8 cellular contexts compared by ENCODE assay signal in the genomic region with DNA sequence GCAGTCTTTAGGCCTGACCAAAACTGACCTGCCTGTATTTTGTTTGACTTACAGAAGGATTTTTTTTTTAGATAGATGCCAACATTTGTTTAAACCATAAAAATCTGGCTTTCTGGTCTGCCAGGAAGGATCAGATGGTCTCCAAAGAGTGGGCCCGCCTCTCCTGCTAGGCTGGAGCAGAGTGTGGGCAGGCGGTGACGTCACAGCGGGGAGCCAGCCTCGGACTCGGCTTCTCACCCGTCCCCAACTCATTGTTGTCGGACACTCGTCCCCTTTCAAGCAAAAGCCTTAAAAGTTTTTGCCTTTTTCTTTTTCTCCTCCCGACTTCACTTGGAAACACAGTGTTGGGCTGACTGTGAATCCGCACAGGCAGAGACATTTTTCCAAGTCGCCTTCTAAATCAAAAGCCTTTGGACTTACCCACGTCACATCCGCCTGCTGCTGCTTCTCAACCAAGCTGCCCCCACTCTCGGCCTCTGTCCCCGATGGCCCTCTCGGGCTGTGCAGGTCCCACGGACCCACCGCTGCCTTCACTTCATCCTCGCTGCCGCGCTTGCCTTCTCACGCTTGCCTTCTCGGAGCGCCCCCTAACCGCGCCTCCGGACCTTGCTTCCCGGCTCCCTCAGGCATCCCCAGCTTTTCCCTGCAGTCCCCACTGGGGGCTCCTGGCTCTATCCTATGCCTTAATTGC. TPM values are rescaled to one million over a fixed set of nuclear protein-coding genes. Genes with fewer than 3 reads are reported as not detected.
DNase-seq lines count a peak whose midpoint lies in the region; TF ChIP-seq lines count a peak whose summit lies in the region.

No MANE protein-coding gene starts in this region.

- intact Hi-C loops in esophagus muscularis mucosa (cut with DNase I): no loop called here

- no peak for TF ChIP-seq EP300 in esophagus muscularis mucosa (IDR thresholded peaks at IDR 0.05)

- peak overlapping the region; percentile 47 to 58 (median 49) for H3K4me3 ChIP-seq in esophagus muscularis mucosa

- peak in 2 of 3 experiments; percentile 13 to 14 for TF ChIP-seq CTCF in esophagus muscularis mucosa (IDR thresholded peaks at IDR 0.05)

- TF ChIP-seq POLR2A in esophagus muscularis mucosa (IDR thresholded peaks at IDR 0.05; ENCODE audit: low read depth): no peak

- peaks cover 0 to 48% (median 11%) of the 10 kb centered on the region in 4 donors for H3K9me3 ChIP-seq in esophagus muscularis mucosa

- peaks cover 11 to 23% (median 16%) of the 10 kb centered on the region in 4 donors for H3K4me1 ChIP-seq in esophagus muscularis mucosa

- 28% methylated on average over 29 of the region's 29 CpGs for WGBS in esophagus muscularis mucosa

- DNase-seq in 8988T: peak; percentile 91
- DNase-seq in M059J (ENCODE audit: low read depth): peak; percentile 16
- DNase-seq in esophagus muscularis mucosa (ENCODE audit: extremely low spot score): no peak
- DNase-seq in myocyte (ENCODE audit: low read depth): peak; percentile 6
- no peak for DNase-seq in NCI-H1436 treated with DMSO at 0.1 percent for 48 hours (lab: John Stamatoyannopoulos, UW)
- no peak for DNase-seq in ureter (ENCODE audit: low spot score)
- no peak for DNase-seq in mesenteric fat pad (ENCODE audit: low spot score)
- DNase-seq in activated CD4-positive, alpha-beta T cell treated with anti-CD3 and anti-CD28 coated beads, Interleukin-2, amount 50 U/mL, for 48 hours: no peak

- peaks cover 0 to 3% (median 0%) of the 10 kb centered on the region in 4 donors for H3K27me3 ChIP-seq in esophagus muscularis mucosa

- no peaks in the 10 kb centered on the region for H3K36me3 ChIP-seq in esophagus muscularis mucosa

- H3K27ac ChIP-seq in esophagus muscularis mucosa (replicated peaks in 1 of 4): peak overlapping the region; percentile 58 to 74 (median 70)

RNA-seq across cellular contexts. Expression of gene ZNF135, which starts 4.1 kb away (rescaled TPM):
- total RNA-seq in M059J (2014; rRNA removed; shearing (Covaris generic)): 1.8 and 2.0 TPM in 2 replicates
- 1 to 10 TPM; 5.1 to 9.1 (median 6.6) TPM for total RNA-seq in esophagus muscularis mucosa
- total RNA-seq in myocyte: 0.51 and 0.62 TPM in 2 replicates
- polyA plus RNA-seq in myocyte (2012): 1.0 TPM
- total RNA-seq in ureter: 14.1 TPM
- total RNA-seq in mesenteric fat pad: 3.5 TPM

RNA-seq across cellular contexts. Expression of gene ZSCAN1, which starts 21.1 kb away (rescaled TPM):
- 1.2 TPM in 1 of 2 replicates, not detected in the other for total RNA-seq in M059J (2014; rRNA removed; shearing (Covaris generic))
- not detected for total RNA-seq in esophagus muscularis mucosa
- not detected in 2 replicates for total RNA-seq in myocyte
- polyA plus RNA-seq in myocyte (2012): not detected
- 2.3 TPM for total RNA-seq in ureter
- total RNA-seq in mesenteric fat pad: not detected

RNA-seq across cellular contexts. Expression of gene ZSCAN18, which starts 43.1 kb away (rescaled TPM):
- 33.3 and 39.8 TPM in 2 replicates for total RNA-seq in M059J (2014; rRNA removed; shearing (Covaris generic))
- total RNA-seq in esophagus muscularis mucosa (100 to 1,000 TPM in 3 of 4 donors, 10 to 100 TPM in 1; 93.0 to 141 (median 124) TPM), myocyte (85.6 and 96.7 TPM in 2 replicates), ureter (109 TPM), mesenteric fat pad (34.8 TPM)
- 72.1 TPM for polyA plus RNA-seq in myocyte (2012)

RNA-seq across cellular contexts. Expression of gene ZNF606, which starts 52.3 kb away (rescaled TPM):
- total RNA-seq in M059J (2014; rRNA removed; shearing (Covaris generic)): 13.2 and 13.4 TPM in 2 replicates
- total RNA-seq in esophagus muscularis mucosa (10 to 100 TPM in 3 of 4 donors, 1 to 10 TPM in 1; 7.6 to 23.3 (median 15.5) TPM), myocyte (16.6 and 22.1 TPM in 2 replicates), ureter (28.1 TPM), mesenteric fat pad (7.9 TPM)
- 4.2 TPM for polyA plus RNA-seq in myocyte (2012)

Comparison
In these comparisons a context has a peak if more than half of its experiments do, and no peak if none do; other contexts are left out.
1. DNase-seq: peak in 8988T (single experiment), M059J (single experiment) and myocyte (single experiment); none in esophagus muscularis mucosa (single experiment), NCI-H1436 treated with DMSO at 0.1 percent for 48 hours (single experiment), ureter (single experiment), mesenteric fat pad (single experiment) and activated CD4-positive, alpha-beta T cell treated with anti-CD3 and anti-CD28 coated beads, Interleukin-2, amount 50 U/mL, for 48 hours (0 of 2).